Comparison of ENCODE assay signal across 9 cellular contexts in the genomic region with DNA sequence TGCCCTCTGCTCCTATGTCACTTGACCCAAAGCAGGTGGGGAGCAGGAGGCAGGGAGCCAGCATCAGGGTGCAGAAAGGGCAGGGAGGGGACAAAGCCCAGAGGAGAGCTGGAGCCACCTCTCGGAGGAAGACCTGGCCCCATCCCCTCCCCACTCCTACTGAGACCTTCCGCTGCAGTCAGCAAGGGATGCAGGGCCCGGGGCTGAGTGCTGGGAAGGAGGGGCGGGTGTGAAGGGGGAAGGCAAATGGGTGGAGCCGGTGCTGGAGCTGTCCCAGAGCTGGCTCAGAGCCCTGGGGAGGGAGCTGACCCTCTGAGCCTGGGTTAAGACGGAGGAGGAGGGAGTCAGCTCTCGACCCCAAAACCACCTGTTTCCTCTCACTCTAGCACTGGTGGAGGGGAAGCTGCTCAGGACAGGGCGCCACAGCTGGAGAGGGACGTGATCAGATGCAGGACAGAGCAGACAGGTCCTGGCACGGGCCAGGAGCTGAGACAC. TPM values are rescaled to one million over a fixed set of nuclear protein-coding genes. Genes with fewer than 3 reads are reported as not detected.
DNase-seq lines count a peak whose midpoint lies in the region; ATAC-seq, FAIRE-seq and TF ChIP-seq lines count a peak whose summit lies in the region.
"Had no signal": no experiment of that assay in that cellular context is flagged by ENCODE, and none has a peak within 500 bp of the region (broad histone marks: within the 10 kb centered on the region; RNA-seq: fewer than 3 reads in every experiment).

No MANE protein-coding gene starts in this region.

- intact Hi-C loops in pancreas (cut with DNase I), result no loop called here

- peaks cover 0 to 49% (median 17%) of the 10 kb centered on the region in 11 experiments; a peak in 14 of 22 replicates for H4K20me1 ChIP-seq in BLaER1 treated with 17β-estradiol and CSF1 and Interleukin-3, amounts not matched to agents 10 nM and 100 nM

- H3K4me1 ChIP-seq in BLaER1 treated with 17β-estradiol and CSF1 and Interleukin-3, amounts not matched to agents 10 nM and 100 nM, result peaks cover 41 to 80% (median 58%) of the 10 kb centered on the region in 10 experiments
- H3K4me1 ChIP-seq in cardiac muscle cell (ENCODE audit: low read depth) (peaks cover 25% of the 10 kb centered on the region), pancreas (peaks cover 5 to 16% (median 8%) of the 10 kb centered on the region in 3 donors)

- WGBS in pancreas, 2 donors, result 58 to 62% methylated on average over 10 of the region's 10 CpGs

- FAIRE-seq in pancreas (lab: Jason Lieb, UNC), result no peak

- peak overlapping the region; percentile 66 to 85 (median 76) for H3K4me2 ChIP-seq in BLaER1 treated with 17β-estradiol and CSF1 and Interleukin-3, amounts not matched to agents 10 nM and 100 nM

- peaks cover 0 to 5% (median 0%) of the 10 kb centered on the region in 11 experiments; a peak in 1 of 22 replicates for H3K27me3 ChIP-seq in BLaER1 treated with 17β-estradiol and CSF1 and Interleukin-3, amounts not matched to agents 10 nM and 100 nM
- H3K27me3 ChIP-seq in cardiac muscle cell, result no peaks in the 10 kb centered on the region
- H3K27me3 ChIP-seq in pancreas, result no peaks in the 10 kb centered on the region

- TF ChIP-seq CTCF in cardiac muscle cell (IDR thresholded peaks at IDR 0.05; ENCODE audit: low read depth, low read length) (no peak), pancreas (IDR thresholded peaks at IDR 0.05) (no peak)

- H3K27ac ChIP-seq in BLaER1 treated with 17β-estradiol and CSF1 and Interleukin-3, amounts not matched to agents 10 nM and 100 nM, result peak overlapping the region in 2 of 11 experiments; percentile 36 to 60; a peak in 4 of 22 replicates
- H3K27ac ChIP-seq in cardiac muscle cell, result peak overlapping the region; percentile 96
- peak overlapping the region; percentile 81 to 89 (median 83) for H3K27ac ChIP-seq in pancreas
- H3K27ac ChIP-seq: SK-N-MC had no signal

- peak overlapping the region in 5 of 11 experiments; percentile 5 to 61 (median 33); a peak in 5 of 22 replicates for H3K9ac ChIP-seq in BLaER1 treated with 17β-estradiol and CSF1 and Interleukin-3, amounts not matched to agents 10 nM and 100 nM

- DNase-seq in SK-N-DZ (ENCODE audit: low spot score) (peak; percentile 18), cardiac muscle cell (ENCODE audit: low read depth in 1 of 2, low spot score in 1 of 2) (peak; percentile 66 to 72), pancreas (peak in 4 of 6 donors; percentile 35 to 76 (median 61)), GOT3 (lab: John Stamatoyannopoulos, UW) (no peak)
- no peak for DNase-seq in stimulated activated CD4-positive, alpha-beta T cell treated with anti-CD3 and anti-CD28 coated beads, Interleukin-12 subunit alpha, Interleukin-12 subunit beta, amount 100 ng/mL, for 4 hours
- DNase-seq in stimulated activated naive CD8-positive, alpha-beta T cell treated with anti-CD3 and anti-CD28 coated beads, Interleukin-15, Interleukin-2, amounts not matched to agents 100 U/mL and 50 U/mL, for 24 hours, result no peak

- no peak overlapping the region for H3K4me3 ChIP-seq in BLaER1 treated with 17β-estradiol and CSF1 and Interleukin-3, amounts not matched to agents 10 nM and 100 nM
- no peak overlapping the region for H3K4me3 ChIP-seq in cardiac muscle cell
- no peak overlapping the region for H3K4me3 ChIP-seq in pancreas
- H3K4me3 ChIP-seq: SK-N-MC had no signal

- peaks cover 0 to 35% (median 4%) of the 10 kb centered on the region in 11 experiments; a peak in 9 of 22 replicates for H3K36me3 ChIP-seq in BLaER1 treated with 17β-estradiol and CSF1 and Interleukin-3, amounts not matched to agents 10 nM and 100 nM
- H3K36me3 ChIP-seq in cardiac muscle cell, result no peaks in the 10 kb centered on the region
- H3K36me3 ChIP-seq in pancreas, result peaks cover 0 to 12% (median 0%) of the 10 kb centered on the region in 3 donors

- peak in 3 of 4 donors; percentile 7 to 26 (median 19) for ATAC-seq in pancreas
- ATAC-seq in stimulated activated naive CD8-positive, alpha-beta T cell treated with anti-CD3 and anti-CD28 coated beads, Interleukin-15, Interleukin-2, amounts not matched to agents 100 U/mL and 50 U/mL, for 24 hours, result no peak
- no peak for ATAC-seq in GM21576 (IDR thresholded peaks at IDR 0.05; ENCODE audit: unreplicated experiment)

- no peaks in the 10 kb centered on the region for H3K9me3 ChIP-seq in BLaER1 treated with 17β-estradiol and CSF1 and Interleukin-3, amounts not matched to agents 10 nM and 100 nM (replicated peaks in 1 of 11)
- H3K9me3 ChIP-seq in cardiac muscle cell (ENCODE audit: low read depth), result no peaks in the 10 kb centered on the region
- no peaks in the 10 kb centered on the region for H3K9me3 ChIP-seq in pancreas

RNA-seq across cellular contexts. Expression of a gene that starts 33.8 kb away (rescaled TPM):
- polyA plus RNA-seq in SK-N-DZ (2014; cell fraction: cytosol; rRNA removed), result 10.6 and 18.1 TPM in 2 replicates
- 12.7 and 17.9 TPM in 2 replicates for polyA plus RNA-seq in SK-N-DZ (2014; cell fraction: nucleus; rRNA removed)
- 18.3 and 20.3 TPM in 2 replicates for total RNA-seq in cardiac muscle cell
- polyA plus RNA-seq in cardiac muscle cell, result 12.0 and 13.5 TPM in 2 replicates
- 10 to 100 TPM in 5 of 6 donors, 1 to 10 TPM in 1; 9.5 to 16.8 (median 10.3) TPM for total RNA-seq in pancreas
- 10 to 100 TPM; 11.1 to 15.5 TPM for polyA plus RNA-seq in pancreas

RNA-seq across cellular contexts. Expression of a gene that starts 49.8 kb away (rescaled TPM):
- polyA plus RNA-seq in SK-N-DZ (2014; cell fraction: cytosol; rRNA removed), result not detected in 2 replicates
- 0.14 TPM in 1 of 2 replicates, not detected in the other for polyA plus RNA-seq in SK-N-DZ (2014; cell fraction: nucleus; rRNA removed)
- total RNA-seq in cardiac muscle cell (0.14 and 0.15 TPM in 2 replicates), pancreas (under 1 TPM; 0.16 to 0.98 (median 0.73) TPM)
- polyA plus RNA-seq in cardiac muscle cell (0.05 and 0.09 TPM in 2 replicates), pancreas (under 1 TPM; 0.19 to 0.89 TPM)

Comparison
In these comparisons a context has a peak if more than half of its experiments do, and no peak if none do; other contexts are left out.
1. DNase-seq: peak in SK-N-DZ (single experiment), cardiac muscle cell (2 of 2) and pancreas (4 of 6); none in stimulated activated CD4-positive, alpha-beta T cell treated with anti-CD3 and anti-CD28 coated beads, Interleukin-12 subunit alpha, Interleukin-12 subunit beta, amount 100 ng/mL, for 4 hours (single experiment), GOT3 (single experiment) and stimulated activated naive CD8-positive, alpha-beta T cell treated with anti-CD3 and anti-CD28 coated beads, Interleukin-15, Interleukin-2, amounts not matched to agents 100 U/mL and 50 U/mL, for 24 hours (single experiment).
2. ATAC-seq: peak in pancreas (3 of 4); none in stimulated activated naive CD8-positive, alpha-beta T cell treated with anti-CD3 and anti-CD28 coated beads, Interleukin-15, Interleukin-2, amounts not matched to agents 100 U/mL and 50 U/mL, for 24 hours (single experiment) and GM21576 (single experiment).